In the genomic region with DNA sequence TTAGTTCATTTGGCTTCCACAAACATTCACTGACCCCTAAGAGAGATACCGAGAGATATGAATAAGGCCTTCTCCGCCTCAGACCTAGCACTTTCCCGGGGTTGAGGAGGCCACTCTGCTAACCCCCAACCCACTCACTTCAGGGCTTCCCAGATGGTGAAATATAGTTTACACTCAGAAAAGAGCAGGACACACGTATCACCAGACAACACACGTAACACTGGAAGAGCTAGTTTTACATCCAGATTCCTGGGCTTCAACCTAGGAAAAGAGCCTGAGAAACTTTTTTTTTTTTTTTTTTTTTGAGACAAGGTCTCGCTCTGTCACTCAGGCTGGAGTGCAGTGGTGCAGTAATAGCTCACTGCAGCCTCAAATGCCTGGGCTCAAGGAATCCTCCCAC, we compare ENCODE assay signal across 20 cellular contexts.
"Had no signal": no experiment of that assay in that cellular context is flagged by ENCODE, and none has a peak within 500 bp of the region (broad histone marks: within the 10 kb centered on the region; RNA-seq: fewer than 3 reads in every experiment).

No MANE protein-coding gene starts in this region.

- DNase-seq: colonic mucosa; effector CD4-positive, alpha-beta T cell; gastrocnemius medialis; islet precursor cell; mammary epithelial cell; posterior cingulate gyrus; small intestine; stimulated activated CD4-positive, alpha-beta T cell treated with anti-CD3 and anti-CD28 coated beads, Interleukin-12 subunit alpha, Interleukin-12 subunit beta, amount 100 ng/mL, for 4 hours; stimulated activated CD8-positive, alpha-beta memory T cell treated with anti-CD3 and anti-CD28 coated beads, Interleukin-4, amount 100 ng/mL, for 48 hours; stimulated activated naive CD8-positive, alpha-beta T cell treated with anti-CD3 and anti-CD28 coated beads, Interleukin-15, Interleukin-2, amounts not matched to agents 100 U/mL and 50 U/mL, for 24 hours; thyroid gland; upper lobe of left lung had no signal

- H3K27ac ChIP-seq: colonic mucosa, esophagus muscularis mucosa, gastrocnemius medialis, neutrophil, suprapubic skin, thyroid gland, upper lobe of left lung, vagina had no signal

- H3K4me3 Mint-ChIP-seq: mesothelial cell of epicardium; natural killer cell treated with Interleukin-12 subunit alpha and Interleukin-12 subunit beta and Interleukin-15 and Interleukin-18, amount 100 ng/mL, for 72 hours; stimulated activated effector memory CD8-positive, alpha-beta T cell treated with anti-CD3 and anti-CD28 coated beads, Interleukin-12 subunit alpha, Interleukin-12 subunit beta, amount 100 ng/mL, for 72 hours had no signal

- H3K9me3 Mint-ChIP-seq: mesothelial cell of epicardium; natural killer cell treated with Interleukin-12 subunit alpha and Interleukin-12 subunit beta and Interleukin-15 and Interleukin-18, amount 100 ng/mL, for 72 hours; stimulated activated effector memory CD8-positive, alpha-beta T cell treated with anti-CD3 and anti-CD28 coated beads, Interleukin-12 subunit alpha, Interleukin-12 subunit beta, amount 100 ng/mL, for 72 hours had no signal

- ATAC-seq: gastrocnemius medialis; left lobe of liver; natural killer cell treated with Interleukin-12 subunit alpha and Interleukin-12 subunit beta and Interleukin-15 and Interleukin-18, amount 100 ng/mL, for 72 hours; stimulated activated effector memory CD8-positive, alpha-beta T cell treated with anti-CD3 and anti-CD28 coated beads, Interleukin-12 subunit alpha, Interleukin-12 subunit beta, amount 100 ng/mL, for 72 hours; stimulated activated naive CD8-positive, alpha-beta T cell treated with anti-CD3 and anti-CD28 coated beads, Interleukin-15, Interleukin-2, amounts not matched to agents 100 U/mL and 50 U/mL, for 24 hours had no signal

- H3K36me3 ChIP-seq: colonic mucosa, esophagus muscularis mucosa, gastrocnemius medialis, neutrophil, suprapubic skin, thyroid gland, upper lobe of left lung, vagina had no signal

- H3K4me1 Mint-ChIP-seq: stimulated activated effector memory CD8-positive, alpha-beta T cell treated with anti-CD3 and anti-CD28 coated beads, Interleukin-12 subunit alpha, Interleukin-12 subunit beta, amount 100 ng/mL, for 72 hours had no signal

- H3K9me3 ChIP-seq: colonic mucosa, esophagus muscularis mucosa, gastrocnemius medialis, neutrophil, suprapubic skin, thyroid gland, upper lobe of left lung, vagina had no signal

- FAIRE-seq: small intestine had no signal

- H3K4me1 ChIP-seq: colonic mucosa, upper lobe of left lung had no signal

- H3K27ac Mint-ChIP-seq: mesothelial cell of epicardium; natural killer cell treated with Interleukin-12 subunit alpha and Interleukin-12 subunit beta and Interleukin-15 and Interleukin-18, amount 100 ng/mL, for 72 hours; stimulated activated effector memory CD8-positive, alpha-beta T cell treated with anti-CD3 and anti-CD28 coated beads, Interleukin-12 subunit alpha, Interleukin-12 subunit beta, amount 100 ng/mL, for 72 hours had no signal

- H3K36me3 Mint-ChIP-seq: mesothelial cell of epicardium; natural killer cell treated with Interleukin-12 subunit alpha and Interleukin-12 subunit beta and Interleukin-15 and Interleukin-18, amount 100 ng/mL, for 72 hours; stimulated activated effector memory CD8-positive, alpha-beta T cell treated with anti-CD3 and anti-CD28 coated beads, Interleukin-12 subunit alpha, Interleukin-12 subunit beta, amount 100 ng/mL, for 72 hours had no signal

- H3K4me3 ChIP-seq: colonic mucosa, esophagus muscularis mucosa, gastrocnemius medialis, suprapubic skin, thyroid gland, upper lobe of left lung, vagina had no signal

- H3K27me3 ChIP-seq: colonic mucosa, esophagus muscularis mucosa, gastrocnemius medialis, neutrophil, suprapubic skin, thyroid gland, upper lobe of left lung, vagina had no signal
